Comparison of ENCODE assay signal across 1 cellular context in the genomic region with DNA sequence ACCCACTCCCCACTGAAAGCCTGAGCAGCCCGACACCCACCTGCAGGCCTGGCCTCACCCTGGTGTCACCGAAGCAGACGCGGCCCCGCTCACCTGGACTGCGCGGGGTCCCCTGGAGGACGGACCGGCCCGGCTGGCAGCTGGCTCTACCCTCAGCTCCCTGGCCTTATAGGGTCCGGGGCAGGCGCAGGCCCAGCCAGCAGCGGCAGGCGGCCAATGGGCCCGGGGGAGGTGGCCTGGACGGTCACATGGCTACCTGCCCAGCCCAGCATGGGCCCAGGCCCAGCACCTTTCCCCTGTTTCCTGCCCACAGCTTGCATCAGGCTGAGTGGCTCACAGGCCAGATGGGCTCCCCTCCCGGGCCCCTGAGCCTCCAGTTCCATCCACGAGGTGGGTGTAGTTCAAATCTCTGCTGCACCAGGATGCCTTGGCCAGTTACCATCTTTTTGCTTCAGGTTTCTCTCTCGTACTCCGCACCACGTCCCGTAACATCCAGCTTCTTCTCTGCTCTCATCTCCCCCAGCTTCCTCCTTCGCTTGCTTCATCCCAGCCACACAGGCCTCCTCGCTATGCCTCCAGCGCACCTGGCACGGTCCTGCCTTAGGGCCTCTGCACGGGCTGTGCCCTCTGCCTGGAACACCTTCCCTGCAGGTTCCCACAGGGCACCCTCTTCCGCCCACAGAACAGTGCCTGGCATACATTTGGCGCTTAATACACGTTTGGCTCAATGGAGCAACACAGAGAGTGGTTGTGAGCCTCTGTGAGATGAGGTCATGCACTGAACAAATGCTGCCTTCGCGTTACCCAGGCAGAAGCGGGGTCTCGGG.
A peak's percentile ranks its signal among the peaks of the same experiment; 100 is the strongest.
TF ChIP-seq lines count a peak whose summit lies in the region.

Gene PLIN4 (minus strand): TSS at position 142 of the 827 bp plus-strand sequence. CDS start 214 bp downstream, outside the sequence.

TF ChIP-seq in HepG2, 621 proteins besides CTCF, POLR2A, EP300 and RAD21 (continued from another document and continues in another):
- TF ChIP-seq, protein P1, sequence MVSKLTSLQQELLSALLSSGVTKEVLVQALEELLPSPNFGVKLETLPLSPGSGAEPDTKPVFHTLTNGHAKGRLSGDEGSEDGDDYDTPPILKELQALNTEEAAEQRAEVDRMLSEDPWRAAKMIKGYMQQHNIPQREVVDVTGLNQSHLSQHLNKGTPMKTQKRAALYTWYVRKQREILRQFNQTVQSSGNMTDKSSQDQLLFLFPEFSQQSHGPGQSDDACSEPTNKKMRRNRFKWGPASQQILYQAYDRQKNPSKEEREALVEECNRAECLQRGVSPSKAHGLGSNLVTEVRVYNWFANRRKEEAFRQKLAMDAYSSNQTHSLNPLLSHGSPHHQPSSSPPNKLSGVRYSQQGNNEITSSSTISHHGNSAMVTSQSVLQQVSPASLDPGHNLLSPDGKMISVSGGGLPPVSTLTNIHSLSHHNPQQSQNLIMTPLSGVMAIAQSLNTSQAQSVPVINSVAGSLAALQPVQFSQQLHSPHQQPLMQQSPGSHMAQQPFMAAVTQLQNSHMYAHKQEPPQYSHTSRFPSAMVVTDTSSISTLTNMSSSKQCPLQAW (CRISPR knock-in tag; IDR thresholded peaks at IDR 0.05), result no peak
- TF ChIP-seq PRDM4 (CRISPR knock-in tag; IDR thresholded peaks at IDR 0.05; ENCODE audit: borderline replicate concordance) (no peak), REXO4 (CRISPR knock-in tag; IDR thresholded peaks at IDR 0.05; ENCODE audit: borderline replicate concordance) (no peak), ZNF567 (CRISPR knock-in tag; IDR thresholded peaks at IDR 0.05; ENCODE audit: borderline replicate concordance) (peak; percentile 79; the same call in 1 of the 2 replicates), SRSF9 (IDR thresholded peaks at IDR 0.05; ENCODE audit: borderline replicate concordance, insufficient read depth, low read depth, low read length, poor library complexity, severe bottlenecking) (no peak), ZFP36L2 (CRISPR knock-in tag; IDR thresholded peaks at IDR 0.05) (no peak), IRF2 (CRISPR knock-in tag; IDR thresholded peaks at IDR 0.05) (no peak), MBNL3 (CRISPR knock-in tag; conservative IDR thresholded peaks at IDR 0.05) (no peak), SP140L (CRISPR knock-in tag; IDR thresholded peaks at IDR 0.05; ENCODE audit: borderline replicate concordance) (no peak), RNF219 (CRISPR knock-in tag; IDR thresholded peaks at IDR 0.05) (no peak), ZFP1 (CRISPR knock-in tag; IDR thresholded peaks at IDR 0.05) (no peak), KDM4B (CRISPR knock-in tag; IDR thresholded peaks at IDR 0.05) (no peak), ZMYM2 (CRISPR knock-in tag; IDR thresholded peaks at IDR 0.05) (no peak), SNAPC2 (CRISPR knock-in tag; IDR thresholded peaks at IDR 0.05) (0 out of 2 replicates have a peak, but pooled peaks have one; percentile 31), BCL3 (CRISPR knock-in tag; IDR thresholded peaks at IDR 0.05) (no peak), ZNF839 (CRISPR knock-in tag; IDR thresholded peaks at IDR 0.05; ENCODE audit: borderline replicate concordance) (0 out of 2 replicates have a peak, but pooled peaks have one; percentile 33), ZBTB3 (CRISPR knock-in tag; IDR thresholded peaks at IDR 0.05; ENCODE audit: borderline replicate concordance, low read depth) (no peak), ZNF510 (CRISPR knock-in tag; IDR thresholded peaks at IDR 0.05; ENCODE audit: low read depth) (no peak), PAF1 (CRISPR knock-in tag; IDR thresholded peaks at IDR 0.05) (no peak), HCFC1 (IDR thresholded peaks at IDR 0.05; ENCODE audit: low read depth, low read length) (no peak), HNRNPLL (IDR thresholded peaks at IDR 0.05; ENCODE audit: low read depth, low read length, poor library complexity, severe bottlenecking) (no peak), ZNF446 (CRISPR knock-in tag; IDR thresholded peaks at IDR 0.05) (no peak), TFDP1 (CRISPR knock-in tag; IDR thresholded peaks at IDR 0.05; ENCODE audit: borderline replicate concordance) (peak; percentile 38; the same call in 1 of the 2 replicates), ZNF609 (CRISPR knock-in tag; IDR thresholded peaks at IDR 0.05; ENCODE audit: borderline replicate concordance) (no peak), PAX8 (CRISPR knock-in tag; IDR thresholded peaks at IDR 0.05; ENCODE audit: borderline replicate concordance) (no peak), SATB2 (CRISPR knock-in tag; IDR thresholded peaks at IDR 0.05) (no peak)
- TF ChIP-seq, protein P2, sequence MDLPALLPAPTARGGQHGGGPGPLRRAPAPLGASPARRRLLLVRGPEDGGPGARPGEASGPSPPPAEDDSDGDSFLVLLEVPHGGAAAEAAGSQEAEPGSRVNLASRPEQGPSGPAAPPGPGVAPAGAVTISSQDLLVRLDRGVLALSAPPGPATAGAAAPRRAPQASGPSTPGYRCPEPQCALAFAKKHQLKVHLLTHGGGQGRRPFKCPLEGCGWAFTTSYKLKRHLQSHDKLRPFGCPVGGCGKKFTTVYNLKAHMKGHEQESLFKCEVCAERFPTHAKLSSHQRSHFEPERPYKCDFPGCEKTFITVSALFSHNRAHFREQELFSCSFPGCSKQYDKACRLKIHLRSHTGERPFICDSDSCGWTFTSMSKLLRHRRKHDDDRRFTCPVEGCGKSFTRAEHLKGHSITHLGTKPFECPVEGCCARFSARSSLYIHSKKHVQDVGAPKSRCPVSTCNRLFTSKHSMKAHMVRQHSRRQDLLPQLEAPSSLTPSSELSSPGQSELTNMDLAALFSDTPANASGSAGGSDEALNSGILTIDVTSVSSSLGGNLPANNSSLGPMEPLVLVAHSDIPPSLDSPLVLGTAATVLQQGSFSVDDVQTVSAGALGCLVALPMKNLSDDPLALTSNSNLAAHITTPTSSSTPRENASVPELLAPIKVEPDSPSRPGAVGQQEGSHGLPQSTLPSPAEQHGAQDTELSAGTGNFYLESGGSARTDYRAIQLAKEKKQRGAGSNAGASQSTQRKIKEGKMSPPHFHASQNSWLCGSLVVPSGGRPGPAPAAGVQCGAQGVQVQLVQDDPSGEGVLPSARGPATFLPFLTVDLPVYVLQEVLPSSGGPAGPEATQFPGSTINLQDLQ (CRISPR knock-in tag; IDR thresholded peaks at IDR 0.05), result no peak
- TF ChIP-seq, protein P3, sequence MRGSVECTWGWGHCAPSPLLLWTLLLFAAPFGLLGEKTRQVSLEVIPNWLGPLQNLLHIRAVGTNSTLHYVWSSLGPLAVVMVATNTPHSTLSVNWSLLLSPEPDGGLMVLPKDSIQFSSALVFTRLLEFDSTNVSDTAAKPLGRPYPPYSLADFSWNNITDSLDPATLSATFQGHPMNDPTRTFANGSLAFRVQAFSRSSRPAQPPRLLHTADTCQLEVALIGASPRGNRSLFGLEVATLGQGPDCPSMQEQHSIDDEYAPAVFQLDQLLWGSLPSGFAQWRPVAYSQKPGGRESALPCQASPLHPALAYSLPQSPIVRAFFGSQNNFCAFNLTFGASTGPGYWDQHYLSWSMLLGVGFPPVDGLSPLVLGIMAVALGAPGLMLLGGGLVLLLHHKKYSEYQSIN (CRISPR knock-in tag; IDR thresholded peaks at IDR 0.05; ENCODE audit: borderline replicate concordance), result no peak
- TF ChIP-seq, protein P4, sequence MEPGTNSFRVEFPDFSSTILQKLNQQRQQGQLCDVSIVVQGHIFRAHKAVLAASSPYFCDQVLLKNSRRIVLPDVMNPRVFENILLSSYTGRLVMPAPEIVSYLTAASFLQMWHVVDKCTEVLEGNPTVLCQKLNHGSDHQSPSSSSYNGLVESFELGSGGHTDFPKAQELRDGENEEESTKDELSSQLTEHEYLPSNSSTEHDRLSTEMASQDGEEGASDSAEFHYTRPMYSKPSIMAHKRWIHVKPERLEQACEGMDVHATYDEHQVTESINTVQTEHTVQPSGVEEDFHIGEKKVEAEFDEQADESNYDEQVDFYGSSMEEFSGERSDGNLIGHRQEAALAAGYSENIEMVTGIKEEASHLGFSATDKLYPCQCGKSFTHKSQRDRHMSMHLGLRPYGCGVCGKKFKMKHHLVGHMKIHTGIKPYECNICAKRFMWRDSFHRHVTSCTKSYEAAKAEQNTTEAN (CRISPR knock-in tag; conservative IDR thresholded peaks at IDR 0.05), result peak; percentile 43; the same call in 1 of the 2 replicates
